ENCODE assay signal across 24 cellular contexts in the genomic region with DNA sequence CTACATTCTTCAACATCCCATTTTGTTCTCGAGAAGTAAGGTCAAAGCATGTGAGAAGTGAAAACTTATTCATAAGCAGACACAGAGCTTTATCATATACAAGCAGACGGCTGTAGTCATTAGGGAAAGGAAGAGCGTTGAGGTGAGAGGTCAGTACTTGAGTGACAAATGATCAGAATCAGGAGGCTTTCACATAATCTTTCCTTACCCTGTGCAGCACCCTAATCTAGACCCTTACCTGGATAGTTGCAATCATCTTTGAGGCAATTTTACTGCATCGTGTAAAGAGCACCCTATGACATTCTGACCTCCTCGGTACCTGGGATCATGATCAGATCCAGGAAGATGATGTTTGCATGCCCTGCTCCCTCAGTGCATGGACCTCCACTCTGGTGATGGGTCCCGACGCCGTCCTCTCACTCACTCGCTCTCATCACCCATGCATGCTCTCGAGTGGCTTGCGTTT.
"Had no signal": no experiment of that assay in that cellular context is flagged by ENCODE, and none has a peak within 500 bp of the region (broad histone marks: within the 10 kb centered on the region; RNA-seq: fewer than 3 reads in every experiment).

No MANE protein-coding gene starts in this region.

- H2AFZ ChIP-seq: parathyroid adenoma had no signal

- H3K4me1 ChIP-seq: esophagus muscularis mucosa, heart right ventricle, left lung, parathyroid adenoma, right lobe of liver, transverse colon, upper lobe of right lung, uterus had no signal

- H3K9me3 ChIP-seq: esophagus muscularis mucosa, heart right ventricle, left lung, mucosa of descending colon, right lobe of liver, thoracic aorta, transverse colon, upper lobe of right lung, uterus had no signal

- H3K27me3 ChIP-seq: left lung, right lobe of liver, upper lobe of right lung, uterus had no signal

- H3K36me3 ChIP-seq: esophagus muscularis mucosa, heart right ventricle, left lung, right lobe of liver, thoracic aorta, transverse colon, upper lobe of right lung, uterus had no signal

- H3K4me3 ChIP-seq: esophagus muscularis mucosa, heart right ventricle, left lung, mucosa of descending colon, right lobe of liver, thoracic aorta, transverse colon, upper lobe of right lung, uterus had no signal

- FAIRE-seq: islet of Langerhans, small intestine had no signal

- H3K27ac ChIP-seq: epithelial cell of prostate, esophagus muscularis mucosa, heart right ventricle, left lung, parathyroid adenoma, right lobe of liver, thoracic aorta, transverse colon, upper lobe of right lung, uterus had no signal

- H3K9ac ChIP-seq: parathyroid adenoma had no signal

- H3K79me2 ChIP-seq: parathyroid adenoma had no signal

- DNase-seq: effector CD8-positive, alpha-beta T cell; endodermal cell; foreskin melanocyte; glutamatergic neuron; heart right ventricle; hippocampal formation; left cardiac atrium; left lung; mesenchymal stem cell; mucosa of descending colon; naive B cell; right lobe of liver; small intestine; stimulated activated CD4-positive, alpha-beta T cell treated with anti-CD3 and anti-CD28 coated beads, Interleukin-15, amount 100 ng/mL, for 24 hours; stimulated activated CD4-positive, alpha-beta T cell treated with anti-CD3 and anti-CD28 coated beads, Interleukin-2, amount 100 ng/mL, for 48 hours; stimulated activated naive B cell treated with anti-CD40 and anti-IgM and Interleukin-4, amounts not matched to agents 10 μg/mL and 1 μg/mL and 100 μg/mL, for 72 hours; transverse colon; upper lobe of right lung; uterus had no signal
